ENCODE assay signal across 1 cellular context in genomic region chr12:109758406-109759075, GRCh38.
TF ChIP-seq lines count a peak whose summit lies in the region.

No MANE protein-coding gene starts in this region.

TF ChIP-seq in GM23338, 12 proteins besides CTCF, POLR2A, EP300 and RAD21 (continued from another document):
- TF ChIP-seq ZNF462 (CRISPR knock-in tag; IDR thresholded peaks at IDR 0.05): no peak
- no peak for TF ChIP-seq EZH2phosphoT487 (IDR thresholded peaks at IDR 0.05; ENCODE audit: unreplicated experiment)
- no peak for TF ChIP-seq REST (IDR thresholded peaks at IDR 0.05; ENCODE audit: unreplicated experiment)
- TF ChIP-seq STAT1 (IDR thresholded peaks at IDR 0.05; ENCODE audit: unreplicated experiment): no peak
- no peak for TF ChIP-seq ZNF114 (CRISPR knock-in tag; IDR thresholded peaks at IDR 0.05)
- TF ChIP-seq POLR2AphosphoS5 (IDR thresholded peaks at IDR 0.05; ENCODE audit: low read depth): no peak
- TF ChIP-seq EZH2 (IDR thresholded peaks at IDR 0.05; ENCODE audit: low read depth, unreplicated experiment): no peak
- no peak for TF ChIP-seq ETS1 (IDR thresholded peaks at IDR 0.05)
TF ChIP-seq in GM23338: peak in this region for 0.
